1 cellular context compared by ENCODE assay signal in the genomic region with DNA sequence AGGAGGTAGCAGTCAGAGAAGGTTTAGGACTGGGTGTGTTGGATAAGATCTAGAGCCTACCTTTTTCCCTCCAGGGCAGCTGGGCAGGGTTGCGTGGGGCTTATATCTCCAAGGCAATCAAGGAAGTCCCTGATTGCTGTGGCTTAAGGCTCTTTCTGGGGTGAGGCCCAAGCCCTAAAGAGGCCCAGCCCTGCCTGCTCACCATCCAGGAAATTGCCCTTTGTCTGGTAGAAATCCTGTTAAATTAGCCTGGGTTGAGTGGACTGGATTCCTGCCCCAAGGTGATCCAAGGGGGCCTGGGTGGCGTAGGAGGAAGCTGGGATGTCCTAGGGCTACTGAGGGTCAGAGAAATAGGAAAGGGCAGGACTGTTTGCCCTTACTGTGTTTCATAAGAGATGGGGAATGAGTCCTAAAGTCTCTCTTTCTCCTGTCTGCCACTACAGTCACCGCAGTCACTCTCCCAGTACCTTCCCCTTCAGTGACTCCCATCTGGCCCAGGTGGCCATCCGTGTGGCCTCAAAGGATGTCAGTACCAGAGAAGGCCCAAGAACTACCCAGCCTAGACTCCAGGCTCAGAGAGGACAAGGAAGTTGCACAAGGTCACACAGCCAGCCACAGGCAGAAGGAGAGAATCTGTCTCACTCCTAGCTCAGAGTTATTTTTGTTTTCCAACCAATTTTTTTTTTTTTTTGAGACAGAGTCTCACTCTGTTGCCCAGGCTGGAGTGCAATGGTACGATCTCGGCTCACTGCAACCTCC.
TF ChIP-seq lines count a peak whose summit lies in the region.

No MANE protein-coding gene starts in this region.

TF ChIP-seq in HepG2, 621 proteins besides CTCF, POLR2A, EP300 and RAD21:
- TF ChIP-seq ZBTB1 (CRISPR knock-in tag; IDR thresholded peaks at IDR 0.05; ENCODE audit: borderline replicate concordance), result no peak
- TF ChIP-seq ADNP (CRISPR knock-in tag; IDR thresholded peaks at IDR 0.05), result no peak
- no peak for TF ChIP-seq ZNF430 (CRISPR knock-in tag; IDR thresholded peaks at IDR 0.05)
- peak; percentile 79 for TF ChIP-seq ZNF768 (CRISPR knock-in tag; IDR thresholded peaks at IDR 0.05)
- no peak for TF ChIP-seq ARID2 (CRISPR knock-in tag; IDR thresholded peaks at IDR 0.05; ENCODE audit: borderline replicate concordance)
- no peak for TF ChIP-seq ZNF24 (IDR thresholded peaks at IDR 0.05)
- TF ChIP-seq ZSCAN31 (CRISPR knock-in tag; IDR thresholded peaks at IDR 0.05; ENCODE audit: low read depth), result no peak
- no peak for TF ChIP-seq ELF1 (CRISPR knock-in tag; IDR thresholded peaks at IDR 0.05)
- TF ChIP-seq ZNF614 (CRISPR knock-in tag; IDR thresholded peaks at IDR 0.05; ENCODE audit: borderline replicate concordance), result no peak
TF ChIP-seq in HepG2: peak in this region for 1.
